ENCODE assay signal across 19 cellular contexts in genomic region chr14:90184571-90185266, GRCh38.
"Had no signal": no experiment of that assay in that cellular context is flagged by ENCODE, and none has a peak within 500 bp of the region (broad histone marks: within the 10 kb centered on the region; RNA-seq: fewer than 3 reads in every experiment).

No MANE protein-coding gene starts in this region.

- H3K27me3 ChIP-seq: heart right ventricle, left lung, testis, tibial nerve, upper lobe of right lung, vagina had no signal

- ATAC-seq: esophagus mucosa; heart right ventricle; left lung; lower lobe of right lung; sciatic nerve; stimulated activated naive B cell treated with anti-CD40 and anti-IgM and Interleukin-4, amounts not matched to agents 10 μg/mL and 1 μg/mL and 100 μg/mL, for 72 hours; stimulated activated naive CD8-positive, alpha-beta T cell treated with anti-CD3 and anti-CD28 coated beads, Interleukin-15, amount 100 ng/mL, for 72 hours; upper lobe of right lung had no signal

- H3K36me3 ChIP-seq: heart right ventricle, left lung, lower lobe of right lung, tibial nerve, upper lobe of right lung, vagina had no signal

- H3K4me3 ChIP-seq: coronary artery, heart right ventricle, left lung, lower lobe of right lung, testis, tibial nerve, upper lobe of right lung, vagina had no signal

- DNase-seq: effector CD8-positive, alpha-beta T cell; heart right ventricle; hypothalamus; islet precursor cell; lower lobe of right lung; naive B cell; posterior cingulate gyrus; stimulated activated CD4-positive, alpha-beta T cell treated with anti-CD3 and anti-CD28 coated beads, Interleukin-2, amount 100 ng/mL, for 24 hours; stimulated activated CD4-positive, alpha-beta T cell treated with anti-CD3 and anti-CD28 coated beads, Interleukin-4, amount 100 ng/mL, for 4 hours; stimulated activated naive B cell treated with anti-CD40 and anti-IgM and Interleukin-4, amounts not matched to agents 10 μg/mL and 1 μg/mL and 100 μg/mL, for 72 hours; stimulated activated naive CD8-positive, alpha-beta T cell treated with anti-CD3 and anti-CD28 coated beads, Interleukin-15, amount 100 ng/mL, for 72 hours; testis; upper lobe of right lung had no signal

- H3K27ac ChIP-seq: coronary artery, heart right ventricle, left lung, lower lobe of right lung, testis, tibial nerve, upper lobe of right lung, vagina had no signal

- H3K9me3 ChIP-seq: left lung, lower lobe of right lung, testis, upper lobe of right lung, vagina had no signal

- H3K4me1 ChIP-seq: left lung, lower lobe of right lung, tibial nerve, upper lobe of right lung, vagina had no signal
